25 cellular contexts compared by ENCODE assay signal in genomic region chr14:56905282-56905681, GRCh38.
DNase-seq lines count a peak whose midpoint lies in the region; ATAC-seq and TF ChIP-seq lines count a peak whose summit lies in the region.
"Had no signal": no experiment of that assay in that cellular context is flagged by ENCODE, and none has a peak within 500 bp of the region (broad histone marks: within the 10 kb centered on the region; RNA-seq: fewer than 3 reads in every experiment).

No MANE protein-coding gene starts in this region.

- no peaks in the 10 kb centered on the region for H3K79me2 ChIP-seq in mesendoderm (ENCODE audit: control insufficient read depth, insufficient read depth, low read length)

- TF ChIP-seq CTCF in heart left ventricle (IDR thresholded peaks at IDR 0.05), result no peak

- WGBS in HUES64, result 20% methylated on average over 5 of the region's 5 CpGs
- WGBS in mesendoderm (ENCODE audit: extremely low coverage, insufficient coverage, low lambda C conversion rate), result no CpG with 5 or more reads among the region's 5 CpGs
- WGBS in heart left ventricle, 4 donors, result 30 to 35% (median 32%) methylated on average over 5 of the region's 5 CpGs

- H3K4me3 ChIP-seq in HUES64 (ENCODE audit: low read length), result no peak overlapping the region
- H3K4me3 ChIP-seq in mesendoderm (ENCODE audit: low read length), result no peak overlapping the region
- H3K4me3 ChIP-seq in heart left ventricle, result no peak overlapping the region
- H3K4me3 ChIP-seq: SK-N-MC had no signal

- no peak overlapping the region for H2BK120ac ChIP-seq in mesendoderm (ENCODE audit: low read depth, low read length)

- no peak overlapping the region for H2BK15ac ChIP-seq in mesendoderm (replicated peaks; ENCODE audit: low read depth)

- peaks cover 2% of the 10 kb centered on the region for H3K27me3 Mint-ChIP-seq in activated T-helper 1 cell treated with anti-CD3 and anti-CD28 coated beads, Interleukin-12 subunit alpha, Interleukin-12 subunit beta, Interleukin-2, Interleukin-4 antibody, amounts not matched to agents 30 ng/mL and 10 ng/mL and 1 ng/mL, durations not matched to agents 14 hours and 24 hours and 36 hours (ENCODE audit: insufficient read depth)

- intact Hi-C loops in activated T-helper 1 cell treated with anti-CD3 and anti-CD28 coated beads, Interleukin-12 subunit alpha, Interleukin-12 subunit beta, Interleukin-2, Interleukin-4 antibody, amounts not matched to agents 30 ng/mL and 10 ng/mL and 1 ng/mL, durations not matched to agents 14 hours and 24 hours and 36 hours (cut with micrococcal nuclease), result no loop called here
- intact Hi-C loops in heart left ventricle (cut with DNase I), result no loop called here

- DNase-seq in ELF-1 (ENCODE audit: low read depth, low spot score) (peak; percentile 60), iPS DF 19.7 (ENCODE audit: low read depth, low spot score) (peak; percentile 86), mesendoderm (peak; percentile 72), hypothalamus (lab: John Stamatoyannopoulos, UW) (no peak), heart left ventricle (no peak)
- no peak for DNase-seq in stimulated activated CD4-positive, alpha-beta T cell treated with anti-CD3 and anti-CD28 coated beads, Interleukin-2, amount 100 ng/mL, for 48 hours
- DNase-seq in activated T-helper 1 cell treated with anti-CD3 and anti-CD28 coated beads, Interleukin-12 subunit alpha, Interleukin-12 subunit beta, Interleukin-2, Interleukin-4 antibody, amounts not matched to agents 30 ng/mL and 10 ng/mL and 1 ng/mL, durations not matched to agents 14 hours and 24 hours and 36 hours (ENCODE audit: low spot score), result no peak
- DNase-seq: BE2C; CD8-positive, alpha-beta memory T cell; DMS 273 treated with DMSO at 0.1 percent for 48 hours; DMS79; EL; GF-D8; KBM-7; MV-4-11; NCI-H1105 treated with DMSO at 0.1 percent for 48 hours; NCI-H146; NCI-H2029 treated with DMSO at 0.1 percent for 48 hours; NCI-H526 treated with DMSO at 0.1 percent for 48 hours; OCI-M1; SIG-M5 had no signal

- H4K8ac ChIP-seq in mesendoderm (ENCODE audit: low read depth, low read length), result no peak overlapping the region

- H3K27ac Mint-ChIP-seq in activated T-helper 1 cell treated with anti-CD3 and anti-CD28 coated beads, Interleukin-12 subunit alpha, Interleukin-12 subunit beta, Interleukin-2, Interleukin-4 antibody, amounts not matched to agents 30 ng/mL and 10 ng/mL and 1 ng/mL, durations not matched to agents 14 hours and 24 hours and 36 hours, result no peak overlapping the region
- H3K27ac Mint-ChIP-seq: CD14-positive monocyte; CD8-positive, alpha-beta memory T cell had no signal

- peak overlapping the region; percentile 74; the same call in 1 of the 2 replicates for H3K27ac ChIP-seq in HUES64 (ENCODE audit: low read depth, low read length)
- H3K27ac ChIP-seq in mesendoderm (ENCODE audit: low read depth, low read length), result no peak overlapping the region
- no peak overlapping the region for H3K27ac ChIP-seq in heart left ventricle
- H3K27ac ChIP-seq: 22Rv1, SK-N-MC had no signal

- no peaks in the 10 kb centered on the region for H3K36me3 Mint-ChIP-seq in activated T-helper 1 cell treated with anti-CD3 and anti-CD28 coated beads, Interleukin-12 subunit alpha, Interleukin-12 subunit beta, Interleukin-2, Interleukin-4 antibody, amounts not matched to agents 30 ng/mL and 10 ng/mL and 1 ng/mL, durations not matched to agents 14 hours and 24 hours and 36 hours (ENCODE audit: low read depth)
- H3K36me3 Mint-ChIP-seq: CD14-positive monocyte; CD8-positive, alpha-beta memory T cell had no signal

- no peaks in the 10 kb centered on the region for H3K36me3 ChIP-seq in HUES64 (ENCODE audit: insufficient read depth, low read length)
- no peaks in the 10 kb centered on the region for H3K36me3 ChIP-seq in mesendoderm (ENCODE audit: control insufficient read depth, insufficient read depth, low read length)
- no peaks in the 10 kb centered on the region for H3K36me3 ChIP-seq in heart left ventricle
- H3K36me3 ChIP-seq: BE2C had no signal

- H3K4me1 ChIP-seq in HUES64 (ENCODE audit: insufficient read depth, low read length) (peaks cover 54% of the 10 kb centered on the region), mesendoderm (ENCODE audit: control insufficient read depth, low read depth, low read length) (peaks cover 13% of the 10 kb centered on the region), heart left ventricle (no peaks in the 10 kb centered on the region)
- H3K4me1 ChIP-seq: BE2C had no signal

- ATAC-seq in heart left ventricle, result no peak

- H3K4me3 Mint-ChIP-seq in activated T-helper 1 cell treated with anti-CD3 and anti-CD28 coated beads, Interleukin-12 subunit alpha, Interleukin-12 subunit beta, Interleukin-2, Interleukin-4 antibody, amounts not matched to agents 30 ng/mL and 10 ng/mL and 1 ng/mL, durations not matched to agents 14 hours and 24 hours and 36 hours, result no peak overlapping the region
- H3K4me3 Mint-ChIP-seq: CD14-positive monocyte; CD8-positive, alpha-beta memory T cell had no signal

- H3K4ac ChIP-seq in mesendoderm (ENCODE audit: low read depth, low read length), result no peak overlapping the region

- no peaks in the 10 kb centered on the region for H3K9me3 Mint-ChIP-seq in activated T-helper 1 cell treated with anti-CD3 and anti-CD28 coated beads, Interleukin-12 subunit alpha, Interleukin-12 subunit beta, Interleukin-2, Interleukin-4 antibody, amounts not matched to agents 30 ng/mL and 10 ng/mL and 1 ng/mL, durations not matched to agents 14 hours and 24 hours and 36 hours

- H3K56ac ChIP-seq in mesendoderm (ENCODE audit: low read length), result no peak overlapping the region

- no peak overlapping the region for H3K23ac ChIP-seq in mesendoderm (ENCODE audit: low read length)

- no peak overlapping the region for H4K5ac ChIP-seq in mesendoderm (ENCODE audit: low read length)

- no peak overlapping the region for H3K18ac ChIP-seq in mesendoderm (ENCODE audit: low read length)

- H3K9me3 ChIP-seq in HUES64 (ENCODE audit: insufficient read depth, low read depth, low read length) (no peaks in the 10 kb centered on the region), heart left ventricle (no peaks in the 10 kb centered on the region)
- H3K9me3 ChIP-seq: BE2C had no signal

- no peak overlapping the region for H2AK5ac ChIP-seq in mesendoderm (ENCODE audit: low read length)

- H3K79me1 ChIP-seq in mesendoderm (ENCODE audit: low read length), result no peaks in the 10 kb centered on the region

- H3K9ac ChIP-seq in HUES64 (ENCODE audit: low read depth, low read length), result no peak overlapping the region
- H3K9ac ChIP-seq in mesendoderm (ENCODE audit: low read length), result no peak overlapping the region

- no peak overlapping the region for H2BK5ac ChIP-seq in mesendoderm (ENCODE audit: low read length)

- H3K27me3 ChIP-seq in HUES64 (ENCODE audit: insufficient read depth, low read length) (no peaks in the 10 kb centered on the region), mesendoderm (ENCODE audit: insufficient read depth, low read length, poor library complexity) (no peaks in the 10 kb centered on the region), heart left ventricle (peaks cover 0 to 11% (median 0%) of the 10 kb centered on the region in 9 donors)

- H3K4me1 Mint-ChIP-seq in activated T-helper 1 cell treated with anti-CD3 and anti-CD28 coated beads, Interleukin-12 subunit alpha, Interleukin-12 subunit beta, Interleukin-2, Interleukin-4 antibody, amounts not matched to agents 30 ng/mL and 10 ng/mL and 1 ng/mL, durations not matched to agents 14 hours and 24 hours and 36 hours (ENCODE audit: low read depth), result no peaks in the 10 kb centered on the region
- H3K4me1 Mint-ChIP-seq: CD14-positive monocyte; CD8-positive, alpha-beta memory T cell had no signal

- TF ChIP-seq POLR2A in heart left ventricle (IDR thresholded peaks at IDR 0.05), result no peak

- no peak overlapping the region for H3K4me2 ChIP-seq in mesendoderm (ENCODE audit: low read length)

Comparison
In these comparisons a context has a peak if more than half of its experiments do, and no peak if none do; other contexts are left out.
1. DNase-seq: peak in ELF-1 (single experiment), iPS DF 19.7 (single experiment) and mesendoderm (single experiment); none in stimulated activated CD4-positive, alpha-beta T cell treated with anti-CD3 and anti-CD28 coated beads, Interleukin-2, amount 100 ng/mL, for 48 hours (0 of 2), activated T-helper 1 cell treated with anti-CD3 and anti-CD28 coated beads, Interleukin-12 subunit alpha, Interleukin-12 subunit beta, Interleukin-2, Interleukin-4 antibody, amounts not matched to agents 30 ng/mL and 10 ng/mL and 1 ng/mL, durations not matched to agents 14 hours and 24 hours and 36 hours (single experiment), hypothalamus (0 of 51) and heart left ventricle (0 of 5).